Comparison of ENCODE assay signal across 30 cellular contexts in the genomic region with DNA sequence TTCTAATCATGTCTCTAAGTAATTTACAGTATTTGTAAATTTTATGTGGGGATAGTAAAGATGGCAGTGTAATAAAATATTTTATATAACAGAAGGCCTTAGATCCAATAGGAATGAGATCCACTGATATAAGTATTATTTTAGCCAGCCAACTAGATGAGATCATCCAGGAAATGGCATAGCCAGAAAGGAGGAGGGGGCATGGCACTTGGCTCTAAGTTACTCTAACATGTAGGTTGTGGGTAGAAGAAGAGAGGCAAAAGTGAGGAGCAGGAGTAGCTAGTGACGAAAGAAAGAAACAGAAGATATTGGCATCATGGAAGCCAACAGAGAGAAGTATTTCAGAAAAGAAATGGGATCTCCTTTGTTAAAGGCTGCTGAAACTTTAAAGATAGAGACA.
A peak's percentile ranks its signal among the peaks of the same experiment; 100 is the strongest.
DNase-seq lines count a peak whose midpoint lies in the region; ATAC-seq, FAIRE-seq and TF ChIP-seq lines count a peak whose summit lies in the region.
"Had no signal": no experiment of that assay in that cellular context is flagged by ENCODE, and none has a peak within 500 bp of the region (broad histone marks: within the 10 kb centered on the region; RNA-seq: fewer than 3 reads in every experiment).

No MANE protein-coding gene starts in this region.

- TF ChIP-seq CTCF in SK-N-SH (IDR thresholded peaks at IDR 0.05): no peak
- no peak for TF ChIP-seq CTCF in Loucy (conservative IDR thresholded peaks at IDR 0.05; ENCODE audit: low read length)
- TF ChIP-seq CTCF in bronchial epithelial cell (IDR thresholded peaks at IDR 0.05; ENCODE audit: insufficient read depth, low read length, severe bottlenecking): no peak
- TF ChIP-seq CTCF in smooth muscle cell (IDR thresholded peaks at IDR 0.05; ENCODE audit: borderline replicate concordance, insufficient read depth, poor library complexity, severe bottlenecking): no peak

- H3K4me1 ChIP-seq in SK-N-SH (ENCODE audit: control insufficient read depth in 1 of 2, insufficient read depth in 2 of 2, low read depth in 1 of 2, low read length in 1 of 2) (no peaks in the 10 kb centered on the region; a peak in 1 of 4 replicates), Loucy (ENCODE audit: insufficient read depth, low read length, poor library complexity, severe bottlenecking) (peaks cover 40% of the 10 kb centered on the region), smooth muscle cell (ENCODE audit: low read depth) (peaks cover 2% of the 10 kb centered on the region)
- H3K4me1 ChIP-seq: HAP-1, parathyroid adenoma, SJCRH30, vagina had no signal

- H3K9ac ChIP-seq in SK-N-SH (no peak overlapping the region), Loucy (ENCODE audit: low read depth, low read length, poor library complexity, severe bottlenecking) (no peak overlapping the region), smooth muscle cell (ENCODE audit: low read depth) (no peak overlapping the region)
- H3K9ac ChIP-seq: parathyroid adenoma had no signal

- no peak overlapping the region for H3K4me2 ChIP-seq in SK-N-SH
- peak overlapping the region; percentile 25 for H3K4me2 ChIP-seq in Loucy (ENCODE audit: low read depth, low read length, poor library complexity, severe bottlenecking)
- H3K4me2 ChIP-seq in smooth muscle cell: no peak overlapping the region

- H3F3A ChIP-seq in SK-N-SH (replicated peaks; ENCODE audit: insufficient read depth) (no peaks in the 10 kb centered on the region), Loucy (ENCODE audit: low read depth) (no peaks in the 10 kb centered on the region), smooth muscle cell (ENCODE audit: low read depth) (no peaks in the 10 kb centered on the region)

- TF ChIP-seq RAD21 in SK-N-SH (IDR thresholded peaks at IDR 0.05; ENCODE audit: low read length): no peak

- FAIRE-seq in bronchial epithelial cell (lab: Jason Lieb, UNC): no peak
- FAIRE-seq: small intestine had no signal

- H3K9me2 ChIP-seq in SK-N-SH: no peaks in the 10 kb centered on the region
- no peaks in the 10 kb centered on the region for H3K9me2 ChIP-seq in Loucy (replicated peaks; ENCODE audit: low read depth, low read length)

- no peak overlapping the region for H3K4me3 ChIP-seq in SK-N-SH (ENCODE audit: low read depth in 2 of 2, low read length in 1 of 2)
- H3K4me3 ChIP-seq in Loucy (ENCODE audit: low read length, poor library complexity, severe bottlenecking): peak overlapping the region; percentile 33
- H3K4me3 ChIP-seq in bronchial epithelial cell (ENCODE audit: low read depth, low read length): no peak overlapping the region
- no peak overlapping the region for H3K4me3 ChIP-seq in smooth muscle cell
- H3K4me3 ChIP-seq: HAP-1, lung, SJCRH30, vagina had no signal

- ATAC-seq in SK-N-SH treated with all-trans-retinoic acid at 6 μM for 48 hours (no peak), HG03108 (IDR thresholded peaks at IDR 0.05; ENCODE audit: unreplicated experiment) (no peak), GM18858 (IDR thresholded peaks at IDR 0.05; ENCODE audit: unreplicated experiment) (no peak), HG02642 (IDR thresholded peaks at IDR 0.05; ENCODE audit: poor library complexity, unreplicated experiment) (no peak)
- ATAC-seq: activated CD4-positive, CD25-positive, alpha-beta regulatory T cell treated with anti-CD3 and anti-CD28 coated beads, Interleukin-2, amount 50 U/mL, for 24 hours; stimulated activated naive CD8-positive, alpha-beta T cell treated with anti-CD3 and anti-CD28 coated beads, Interleukin-15, amount 100 ng/mL, for 72 hours had no signal

- TF ChIP-seq EP300 in SK-N-SH (IDR thresholded peaks at IDR 0.05; ENCODE audit: borderline replicate concordance in 1 of 2, low read depth in 1 of 2, low read length in 1 of 2): no peak

- CTCF ChIA-PET in SK-N-SH (lab: Yijun Ruan, JAX): interaction anchor here (0.8 kb wide), 1 partner anchor 48 kb away, joined by 3 read pairs; no protein-coding TSS in a partner anchor

- 94% methylated on average over 1 of the region's 1 CpG for WGBS in SK-N-SH (ENCODE audit: low lambda C conversion rate)
- 100% methylated on average over 1 of the region's 1 CpG for WGBS in smooth muscle cell (ENCODE audit: low lambda C conversion rate)

- H3K9me3 ChIP-seq in SK-N-SH (no peaks in the 10 kb centered on the region), Loucy (ENCODE audit: insufficient read depth, low read depth, low read length) (no peaks in the 10 kb centered on the region), smooth muscle cell (replicated peaks; ENCODE audit: low read depth) (no peaks in the 10 kb centered on the region)
- H3K9me3 ChIP-seq: HAP-1, SJCRH30, vagina had no signal

- no peak overlapping the region for H3K27ac ChIP-seq in SK-N-SH (ENCODE audit: low read depth in 2 of 2, low read length in 1 of 2)
- no peak overlapping the region for H3K27ac ChIP-seq in smooth muscle cell (ENCODE audit: low read depth)
- H3K27ac ChIP-seq: parathyroid adenoma, SJCRH30, vagina had no signal

- H3K27me3 ChIP-seq in SK-N-SH (ENCODE audit: insufficient read depth) (no peaks in the 10 kb centered on the region), Loucy (ENCODE audit: insufficient read depth, low read length, poor library complexity, severe bottlenecking) (no peaks in the 10 kb centered on the region), bronchial epithelial cell (ENCODE audit: control insufficient read depth, insufficient read depth, low read length) (no peaks in the 10 kb centered on the region), smooth muscle cell (ENCODE audit: low read depth) (no peaks in the 10 kb centered on the region)
- H3K27me3 ChIP-seq: SJCRH30, vagina had no signal

- DNase-seq in SK-N-SH (no peak), bronchial epithelial cell (ENCODE audit: low read depth) (peak; percentile 14), smooth muscle cell (lab: John Stamatoyannopoulos, UW; ENCODE audit: unreplicated experiment) (no peak)
- DNase-seq: 8988T; activated CD4-positive, alpha-beta memory T cell treated with anti-CD3 and anti-CD28 coated beads for 36 hours; activated CD8-positive, alpha-beta memory T cell treated with anti-CD3 and anti-CD28 coated beads, Interleukin-2, amount 50 U/mL, for 4 hours; caudate nucleus; DMS153; Karpas-422; NCI-H1048; NCI-H1694; NCI-H2171; NCI-H526; nephron progenitor cell; SJCRH30; small intestine; stimulated activated CD4-positive, alpha-beta T cell treated with anti-CD3 and anti-CD28 coated beads, Interleukin-1b, Interleukin-23, amount 100 ng/mL, for 48 hours; stimulated activated CD8-positive, alpha-beta memory T cell treated with anti-CD3 and anti-CD28 coated beads, Interleukin-4, amount 100 ng/mL, for 48 hours; stimulated activated naive CD8-positive, alpha-beta T cell treated with anti-CD3 and anti-CD28 coated beads, Interleukin-15, amount 100 ng/mL, for 72 hours; T-helper 1 cell had no signal

- H3K36me3 ChIP-seq in SK-N-SH (replicated peaks in 1 of 2; ENCODE audit: control insufficient read depth in 1 of 2, insufficient read depth in 2 of 2, low read length in 1 of 2): no peaks in the 10 kb centered on the region
- no peaks in the 10 kb centered on the region for H3K36me3 ChIP-seq in Loucy (ENCODE audit: insufficient read depth, low read length)
- H3K36me3 ChIP-seq in bronchial epithelial cell (ENCODE audit: control insufficient read depth, insufficient read depth, low read length): no peaks in the 10 kb centered on the region
- no peaks in the 10 kb centered on the region for H3K36me3 ChIP-seq in smooth muscle cell (ENCODE audit: low read depth)
- H3K36me3 ChIP-seq: HAP-1, SJCRH30, vagina had no signal

- H4K20me1 ChIP-seq in SK-N-SH (ENCODE audit: insufficient read depth): no peaks in the 10 kb centered on the region
- no peaks in the 10 kb centered on the region for H4K20me1 ChIP-seq in Loucy (ENCODE audit: insufficient read depth, low read length, poor library complexity, severe bottlenecking)
- H4K20me1 ChIP-seq in smooth muscle cell (ENCODE audit: low read depth): no peaks in the 10 kb centered on the region

- no peaks in the 10 kb centered on the region for H3K79me2 ChIP-seq in SK-N-SH (ENCODE audit: insufficient read depth)
- H3K79me2 ChIP-seq in Loucy (ENCODE audit: insufficient read depth, low read length): no peaks in the 10 kb centered on the region
- no peaks in the 10 kb centered on the region for H3K79me2 ChIP-seq in smooth muscle cell (ENCODE audit: low read depth)
- H3K79me2 ChIP-seq: parathyroid adenoma had no signal

- H2AFZ ChIP-seq in SK-N-SH (ENCODE audit: low read depth) (peak overlapping the region; percentile 73), Loucy (ENCODE audit: low read length) (peak overlapping the region; percentile 62; the same call in 1 of the 2 replicates), smooth muscle cell (ENCODE audit: low read depth) (peak overlapping the region; percentile 82)
- H2AFZ ChIP-seq: parathyroid adenoma had no signal

- POLR2A ChIA-PET in SK-N-SH (lab: Yijun Ruan, JAX): no interaction called here

TF ChIP-seq in SK-N-SH, 30 proteins besides CTCF, POLR2A, EP300 and RAD21 (continues in another document):
- TF ChIP-seq NRF1 (IDR thresholded peaks at IDR 0.05; ENCODE audit: low read depth, low read length) (no peak), FOXJ3 (CRISPR knock-in tag; IDR thresholded peaks at IDR 0.05) (no peak), SMC3 (IDR thresholded peaks at IDR 0.05; ENCODE audit: low read depth, low read length) (no peak), IRF3 (IDR thresholded peaks at IDR 0.05; ENCODE audit: low read depth, low read length) (no peak)

TF ChIP-seq in SK-N-SH treated with all-trans-retinoic acid at 6 μM for 48 hours, 23 proteins besides CTCF, POLR2A, EP300 and RAD21 (continues in another document):
- TF ChIP-seq, protein P1, sequence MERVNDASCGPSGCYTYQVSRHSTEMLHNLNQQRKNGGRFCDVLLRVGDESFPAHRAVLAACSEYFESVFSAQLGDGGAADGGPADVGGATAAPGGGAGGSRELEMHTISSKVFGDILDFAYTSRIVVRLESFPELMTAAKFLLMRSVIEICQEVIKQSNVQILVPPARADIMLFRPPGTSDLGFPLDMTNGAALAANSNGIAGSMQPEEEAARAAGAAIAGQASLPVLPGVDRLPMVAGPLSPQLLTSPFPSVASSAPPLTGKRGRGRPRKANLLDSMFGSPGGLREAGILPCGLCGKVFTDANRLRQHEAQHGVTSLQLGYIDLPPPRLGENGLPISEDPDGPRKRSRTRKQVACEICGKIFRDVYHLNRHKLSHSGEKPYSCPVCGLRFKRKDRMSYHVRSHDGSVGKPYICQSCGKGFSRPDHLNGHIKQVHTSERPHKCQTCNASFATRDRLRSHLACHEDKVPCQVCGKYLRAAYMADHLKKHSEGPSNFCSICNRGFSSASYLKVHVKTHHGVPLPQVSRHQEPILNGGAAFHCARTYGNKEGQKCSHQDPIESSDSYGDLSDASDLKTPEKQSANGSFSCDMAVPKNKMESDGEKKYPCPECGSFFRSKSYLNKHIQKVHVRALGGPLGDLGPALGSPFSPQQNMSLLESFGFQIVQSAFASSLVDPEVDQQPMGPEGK (CRISPR knock-in tag; IDR thresholded peaks at IDR 0.05; ENCODE audit: borderline replicate concordance): no peak
